Comparison of ENCODE assay signal across 1 cellular context in the genomic region with DNA sequence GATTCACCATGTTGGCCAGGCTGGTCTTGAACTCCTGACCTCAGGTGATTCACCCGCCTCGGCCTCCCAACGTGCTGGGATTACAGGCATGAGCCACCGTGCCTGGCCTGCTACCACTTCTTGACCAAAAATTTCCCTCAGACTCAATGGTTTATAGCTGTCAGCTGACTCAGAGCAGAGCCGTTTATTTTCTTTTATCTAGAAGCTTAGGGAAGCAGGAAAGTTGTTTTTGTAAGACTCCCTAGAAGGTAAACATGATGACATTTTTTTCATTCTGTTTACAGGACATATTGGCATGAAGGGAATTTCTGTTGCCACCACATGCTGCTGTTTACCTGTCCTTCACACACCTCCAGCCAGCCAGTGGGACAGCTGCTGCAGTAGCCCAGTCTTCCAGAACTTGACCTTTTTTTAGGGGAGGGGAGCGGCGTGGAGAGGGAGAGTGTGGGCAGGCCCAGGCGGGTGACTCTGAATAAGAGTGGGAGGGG.
TF ChIP-seq lines count a peak whose summit lies in the region.

No MANE protein-coding gene starts in this region.

TF ChIP-seq in HepG2, 621 proteins besides CTCF, POLR2A, EP300 and RAD21 (continued from another document):
- TF ChIP-seq, protein P1, sequence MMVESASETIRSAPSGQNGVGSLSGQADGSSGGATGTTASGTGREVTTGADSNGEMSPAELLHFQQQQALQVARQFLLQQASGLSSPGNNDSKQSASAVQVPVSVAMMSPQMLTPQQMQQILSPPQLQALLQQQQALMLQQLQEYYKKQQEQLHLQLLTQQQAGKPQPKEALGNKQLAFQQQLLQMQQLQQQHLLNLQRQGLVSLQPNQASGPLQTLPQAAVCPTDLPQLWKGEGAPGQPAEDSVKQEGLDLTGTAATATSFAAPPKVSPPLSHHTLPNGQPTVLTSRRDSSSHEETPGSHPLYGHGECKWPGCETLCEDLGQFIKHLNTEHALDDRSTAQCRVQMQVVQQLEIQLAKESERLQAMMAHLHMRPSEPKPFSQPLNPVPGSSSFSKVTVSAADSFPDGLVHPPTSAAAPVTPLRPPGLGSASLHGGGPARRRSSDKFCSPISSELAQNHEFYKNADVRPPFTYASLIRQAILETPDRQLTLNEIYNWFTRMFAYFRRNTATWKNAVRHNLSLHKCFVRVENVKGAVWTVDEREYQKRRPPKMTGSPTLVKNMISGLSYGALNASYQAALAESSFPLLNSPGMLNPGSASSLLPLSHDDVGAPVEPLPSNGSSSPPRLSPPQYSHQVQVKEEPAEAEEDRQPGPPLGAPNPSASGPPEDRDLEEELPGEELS (CRISPR knock-in tag; IDR thresholded peaks at IDR 0.05), result peak; percentile 62
- TF ChIP-seq ZNF747 (CRISPR knock-in tag; IDR thresholded peaks at IDR 0.05; ENCODE audit: borderline replicate concordance) (no peak), ZNF567 (CRISPR knock-in tag; IDR thresholded peaks at IDR 0.05; ENCODE audit: borderline replicate concordance) (no peak), RXRB (CRISPR knock-in tag; IDR thresholded peaks at IDR 0.05; ENCODE audit: borderline replicate concordance) (0 out of 2 replicates have a peak, but pooled peaks have one; percentile 26), FOXP1 (IDR thresholded peaks at IDR 0.05) (peak; percentile 70; the same call in 1 of the 2 replicates), FOXP1 (CRISPR knock-in tag; IDR thresholded peaks at IDR 0.05) (peak; percentile 90), SOX5 (CRISPR knock-in tag; IDR thresholded peaks at IDR 0.05; ENCODE audit: borderline replicate concordance) (peak; percentile 32; the same call in 1 of the 2 replicates), HMG20A (CRISPR knock-in tag; IDR thresholded peaks at IDR 0.05; ENCODE audit: borderline replicate concordance) (0 out of 2 replicates have a peak, but pooled peaks have one; percentile 13), GATAD2A (CRISPR knock-in tag; IDR thresholded peaks at IDR 0.05) (peak; percentile 26; the same call in 1 of the 2 replicates), LCORL (IDR thresholded peaks at IDR 0.05) (no peak), LCORL (CRISPR knock-in tag; IDR thresholded peaks at IDR 0.05) (peak; percentile 57; the same call in 1 of the 2 replicates), SALL1 (CRISPR knock-in tag; IDR thresholded peaks at IDR 0.05) (0 out of 2 replicates have a peak, but pooled peaks have one; percentile 19), FOXA1 (IDR thresholded peaks at IDR 0.05) (0 out of 2 replicates have a peak, but pooled peaks have one; percentile 22), FOXA1 (CRISPR knock-in tag; IDR thresholded peaks at IDR 0.05) (peak; percentile 31; the same call in 1 of the 2 replicates), ZNF564 (CRISPR knock-in tag; IDR thresholded peaks at IDR 0.05) (no peak), MED1 (CRISPR knock-in tag; IDR thresholded peaks at IDR 0.05) (0 out of 2 replicates have a peak, but pooled peaks have one; percentile 25), ESRRA (CRISPR knock-in tag; IDR thresholded peaks at IDR 0.05; ENCODE audit: low read depth) (no peak), NR2F1 (CRISPR knock-in tag; IDR thresholded peaks at IDR 0.05) (0 out of 4 replicates have a peak, but pooled peaks of 1 of the 2 experiments have one; percentile 29), CENPT (CRISPR knock-in tag; IDR thresholded peaks at IDR 0.05; ENCODE audit: low read depth) (no peak), HDAC1 (CRISPR knock-in tag; IDR thresholded peaks at IDR 0.05) (0 out of 2 replicates have a peak, but pooled peaks have one; percentile 33), IRX3 (CRISPR knock-in tag; IDR thresholded peaks at IDR 0.05; ENCODE audit: borderline replicate concordance, low read depth) (no peak), ZNF761 (CRISPR knock-in tag; conservative IDR thresholded peaks at IDR 0.05) (no peak), SAP130 (CRISPR knock-in tag; IDR thresholded peaks at IDR 0.05; ENCODE audit: low read depth) (peak; percentile 59), SOX6 (IDR thresholded peaks at IDR 0.05) (no peak), SOX6 (CRISPR knock-in tag; IDR thresholded peaks at IDR 0.05) (0 out of 2 replicates have a peak, but pooled peaks have one; percentile 18), TOE1 (CRISPR knock-in tag; IDR thresholded peaks at IDR 0.05) (no peak), RARA (CRISPR knock-in tag; IDR thresholded peaks at IDR 0.05) (peak; percentile 46), TEAD3 (CRISPR knock-in tag; optimal IDR thresholded peaks at IDR 0.05; ENCODE audit: borderline replicate concordance) (peak; percentile 55), FOSL2 (CRISPR knock-in tag; IDR thresholded peaks at IDR 0.05) (peak; percentile 44)
- TF ChIP-seq, protein P2, sequence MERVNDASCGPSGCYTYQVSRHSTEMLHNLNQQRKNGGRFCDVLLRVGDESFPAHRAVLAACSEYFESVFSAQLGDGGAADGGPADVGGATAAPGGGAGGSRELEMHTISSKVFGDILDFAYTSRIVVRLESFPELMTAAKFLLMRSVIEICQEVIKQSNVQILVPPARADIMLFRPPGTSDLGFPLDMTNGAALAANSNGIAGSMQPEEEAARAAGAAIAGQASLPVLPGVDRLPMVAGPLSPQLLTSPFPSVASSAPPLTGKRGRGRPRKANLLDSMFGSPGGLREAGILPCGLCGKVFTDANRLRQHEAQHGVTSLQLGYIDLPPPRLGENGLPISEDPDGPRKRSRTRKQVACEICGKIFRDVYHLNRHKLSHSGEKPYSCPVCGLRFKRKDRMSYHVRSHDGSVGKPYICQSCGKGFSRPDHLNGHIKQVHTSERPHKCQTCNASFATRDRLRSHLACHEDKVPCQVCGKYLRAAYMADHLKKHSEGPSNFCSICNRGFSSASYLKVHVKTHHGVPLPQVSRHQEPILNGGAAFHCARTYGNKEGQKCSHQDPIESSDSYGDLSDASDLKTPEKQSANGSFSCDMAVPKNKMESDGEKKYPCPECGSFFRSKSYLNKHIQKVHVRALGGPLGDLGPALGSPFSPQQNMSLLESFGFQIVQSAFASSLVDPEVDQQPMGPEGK (CRISPR knock-in tag; IDR thresholded peaks at IDR 0.05), result 0 out of 2 replicates have a peak, but pooled peaks have one; percentile 24
- TF ChIP-seq, protein P3, sequence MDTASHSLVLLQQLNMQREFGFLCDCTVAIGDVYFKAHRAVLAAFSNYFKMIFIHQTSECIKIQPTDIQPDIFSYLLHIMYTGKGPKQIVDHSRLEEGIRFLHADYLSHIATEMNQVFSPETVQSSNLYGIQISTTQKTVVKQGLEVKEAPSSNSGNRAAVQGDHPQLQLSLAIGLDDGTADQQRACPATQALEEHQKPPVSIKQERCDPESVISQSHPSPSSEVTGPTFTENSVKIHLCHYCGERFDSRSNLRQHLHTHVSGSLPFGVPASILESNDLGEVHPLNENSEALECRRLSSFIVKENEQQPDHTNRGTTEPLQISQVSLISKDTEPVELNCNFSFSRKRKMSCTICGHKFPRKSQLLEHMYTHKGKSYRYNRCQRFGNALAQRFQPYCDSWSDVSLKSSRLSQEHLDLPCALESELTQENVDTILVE (CRISPR knock-in tag; IDR thresholded peaks at IDR 0.05), result peak; percentile 36; the same call in 1 of the 2 replicates
- TF ChIP-seq, protein P4, sequence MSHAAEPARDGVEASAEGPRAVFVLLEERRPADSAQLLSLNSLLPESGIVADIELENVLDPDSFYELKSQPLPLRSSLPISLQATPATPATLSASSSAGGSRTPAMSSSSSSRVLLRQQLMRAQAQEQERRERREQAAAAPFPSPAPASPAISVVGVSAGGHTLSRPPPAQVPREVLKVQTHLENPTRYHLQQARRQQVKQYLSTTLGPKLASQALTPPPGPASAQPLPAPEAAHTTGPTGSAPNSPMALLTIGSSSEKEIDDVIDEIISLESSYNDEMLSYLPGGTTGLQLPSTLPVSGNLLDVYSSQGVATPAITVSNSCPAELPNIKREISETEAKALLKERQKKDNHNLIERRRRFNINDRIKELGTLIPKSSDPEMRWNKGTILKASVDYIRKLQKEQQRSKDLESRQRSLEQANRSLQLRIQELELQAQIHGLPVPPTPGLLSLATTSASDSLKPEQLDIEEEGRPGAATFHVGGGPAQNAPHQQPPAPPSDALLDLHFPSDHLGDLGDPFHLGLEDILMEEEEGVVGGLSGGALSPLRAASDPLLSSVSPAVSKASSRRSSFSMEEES (CRISPR knock-in tag; IDR thresholded peaks at IDR 0.05), result 0 out of 2 replicates have a peak, but pooled peaks have one; percentile 24
- TF ChIP-seq, protein P5, sequence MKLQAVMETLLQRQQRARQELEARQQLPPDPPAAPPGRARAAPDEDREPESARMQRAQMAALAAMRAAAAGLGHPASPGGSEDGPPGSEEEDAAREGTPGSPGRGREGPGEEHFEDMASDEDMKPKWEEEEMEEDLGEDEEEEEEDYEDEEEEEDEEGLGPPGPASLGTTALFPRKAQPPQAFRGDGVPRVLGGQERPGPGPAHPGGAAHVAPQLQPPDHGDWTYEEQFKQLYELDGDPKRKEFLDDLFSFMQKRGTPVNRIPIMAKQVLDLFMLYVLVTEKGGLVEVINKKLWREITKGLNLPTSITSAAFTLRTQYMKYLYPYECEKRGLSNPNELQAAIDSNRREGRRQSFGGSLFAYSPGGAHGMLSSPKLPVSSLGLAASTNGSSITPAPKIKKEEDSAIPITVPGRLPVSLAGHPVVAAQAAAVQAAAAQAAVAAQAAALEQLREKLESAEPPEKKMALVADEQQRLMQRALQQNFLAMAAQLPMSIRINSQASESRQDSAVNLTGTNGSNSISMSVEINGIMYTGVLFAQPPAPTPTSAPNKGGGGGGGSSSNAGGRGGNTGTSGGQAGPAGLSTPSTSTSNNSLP (IDR thresholded peaks at IDR 0.05; ENCODE audit: low read depth, low read length), result peak; percentile 27; the same call in 1 of the 2 replicates
- TF ChIP-seq, protein P6, sequence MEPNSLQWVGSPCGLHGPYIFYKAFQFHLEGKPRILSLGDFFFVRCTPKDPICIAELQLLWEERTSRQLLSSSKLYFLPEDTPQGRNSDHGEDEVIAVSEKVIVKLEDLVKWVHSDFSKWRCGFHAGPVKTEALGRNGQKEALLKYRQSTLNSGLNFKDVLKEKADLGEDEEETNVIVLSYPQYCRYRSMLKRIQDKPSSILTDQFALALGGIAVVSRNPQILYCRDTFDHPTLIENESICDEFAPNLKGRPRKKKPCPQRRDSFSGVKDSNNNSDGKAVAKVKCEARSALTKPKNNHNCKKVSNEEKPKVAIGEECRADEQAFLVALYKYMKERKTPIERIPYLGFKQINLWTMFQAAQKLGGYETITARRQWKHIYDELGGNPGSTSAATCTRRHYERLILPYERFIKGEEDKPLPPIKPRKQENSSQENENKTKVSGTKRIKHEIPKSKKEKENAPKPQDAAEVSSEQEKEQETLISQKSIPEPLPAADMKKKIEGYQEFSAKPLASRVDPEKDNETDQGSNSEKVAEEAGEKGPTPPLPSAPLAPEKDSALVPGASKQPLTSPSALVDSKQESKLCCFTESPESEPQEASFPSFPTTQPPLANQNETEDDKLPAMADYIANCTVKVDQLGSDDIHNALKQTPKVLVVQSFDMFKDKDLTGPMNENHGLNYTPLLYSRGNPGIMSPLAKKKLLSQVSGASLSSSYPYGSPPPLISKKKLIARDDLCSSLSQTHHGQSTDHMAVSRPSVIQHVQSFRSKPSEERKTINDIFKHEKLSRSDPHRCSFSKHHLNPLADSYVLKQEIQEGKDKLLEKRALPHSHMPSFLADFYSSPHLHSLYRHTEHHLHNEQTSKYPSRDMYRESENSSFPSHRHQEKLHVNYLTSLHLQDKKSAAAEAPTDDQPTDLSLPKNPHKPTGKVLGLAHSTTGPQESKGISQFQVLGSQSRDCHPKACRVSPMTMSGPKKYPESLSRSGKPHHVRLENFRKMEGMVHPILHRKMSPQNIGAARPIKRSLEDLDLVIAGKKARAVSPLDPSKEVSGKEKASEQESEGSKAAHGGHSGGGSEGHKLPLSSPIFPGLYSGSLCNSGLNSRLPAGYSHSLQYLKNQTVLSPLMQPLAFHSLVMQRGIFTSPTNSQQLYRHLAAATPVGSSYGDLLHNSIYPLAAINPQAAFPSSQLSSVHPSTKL (CRISPR knock-in tag; IDR thresholded peaks at IDR 0.05), result peak; percentile 22; the same call in 1 of the 2 replicates
TF ChIP-seq in HepG2: peak in this region for 25.
